In the genomic region with DNA sequence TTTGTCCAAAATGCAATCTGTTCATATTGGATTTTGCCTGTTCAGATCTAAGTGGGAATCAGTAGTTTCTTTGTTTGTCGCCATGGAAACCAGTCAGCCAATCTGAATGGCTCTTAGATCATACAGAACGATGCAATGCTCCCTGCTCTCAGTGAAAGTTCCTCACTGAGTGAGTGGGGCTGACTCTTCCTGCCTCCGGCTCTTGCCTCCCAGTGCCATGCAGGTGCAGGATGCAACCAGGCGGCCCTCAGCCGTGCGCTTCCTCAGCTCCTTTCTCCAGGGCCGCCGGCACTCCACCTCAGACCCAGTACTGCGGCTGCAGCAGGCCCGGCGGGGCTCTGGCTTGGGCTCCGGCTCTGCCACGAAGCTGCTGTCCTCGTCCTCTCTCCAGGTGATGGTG, we compare ENCODE assay signal across 9 cellular contexts. TPM values are rescaled to one million over a fixed set of nuclear protein-coding genes. Genes with fewer than 3 reads are reported as not detected.
DNase-seq lines count a peak whose midpoint lies in the region; ATAC-seq lines count a peak whose summit lies in the region.
"Had no signal": no experiment of that assay in that cellular context is flagged by ENCODE, and none has a peak within 500 bp of the region (broad histone marks: within the 10 kb centered on the region; RNA-seq: fewer than 3 reads in every experiment).

A gene with protein sequence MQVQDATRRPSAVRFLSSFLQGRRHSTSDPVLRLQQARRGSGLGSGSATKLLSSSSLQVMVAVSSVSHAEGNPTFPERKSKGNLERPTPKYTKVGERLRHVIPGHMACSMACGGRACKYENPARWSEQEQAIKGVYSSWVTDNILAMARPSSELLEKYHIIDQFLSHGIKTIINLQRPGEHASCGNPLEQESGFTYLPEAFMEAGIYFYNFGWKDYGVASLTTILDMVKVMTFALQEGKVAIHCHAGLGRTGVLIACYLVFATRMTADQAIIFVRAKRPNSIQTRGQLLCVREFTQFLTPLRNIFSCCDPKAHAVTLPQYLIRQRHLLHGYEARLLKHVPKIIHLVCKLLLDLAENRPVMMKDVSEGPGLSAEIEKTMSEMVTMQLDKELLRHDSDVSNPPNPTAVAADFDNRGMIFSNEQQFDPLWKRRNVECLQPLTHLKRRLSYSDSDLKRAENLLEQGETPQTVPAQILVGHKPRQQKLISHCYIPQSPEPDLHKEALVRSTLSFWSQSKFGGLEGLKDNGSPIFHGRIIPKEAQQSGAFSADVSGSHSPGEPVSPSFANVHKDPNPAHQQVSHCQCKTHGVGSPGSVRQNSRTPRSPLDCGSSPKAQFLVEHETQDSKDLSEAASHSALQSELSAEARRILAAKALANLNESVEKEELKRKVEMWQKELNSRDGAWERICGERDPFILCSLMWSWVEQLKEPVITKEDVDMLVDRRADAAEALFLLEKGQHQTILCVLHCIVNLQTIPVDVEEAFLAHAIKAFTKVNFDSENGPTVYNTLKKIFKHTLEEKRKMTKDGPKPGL (plus strand): TSS at position 151 of the 400 bp plus-strand sequence. CDS start 67 bp downstream, at position 218.

- no peaks in the 10 kb centered on the region for H3K9me3 ChIP-seq in T-helper 17 cell (ENCODE audit: control insufficient read depth, low read length, poor library complexity, severe bottlenecking)

- peaks cover 8% of the 10 kb centered on the region for H3K36me3 Mint-ChIP-seq in T-helper 17 cell (ENCODE audit: low read depth)

- H3K27ac ChIP-seq in angular gyrus (ENCODE audit: low read depth, low read length): peak within 1 kb of the TSS; percentile 57
- peak within 1 kb of the TSS; percentile 90 for H3K27ac ChIP-seq in substantia nigra (ENCODE audit: low read depth, low read length, poor library complexity, severe bottlenecking)
- H3K27ac ChIP-seq: SK-N-MC had no signal

- H3K27ac Mint-ChIP-seq in T-helper 17 cell: no peak within 1 kb of the TSS

- ATAC-seq in HG03565 (IDR thresholded peaks at IDR 0.05; ENCODE audit: unreplicated experiment) (no peak), GM19035 (IDR thresholded peaks at IDR 0.05; ENCODE audit: unreplicated experiment) (no peak), T-helper 17 cell (no peak)

- peak in 2 of 3 experiments; percentile 20 to 61 for DNase-seq in NCI-H1417 (lab: John Stamatoyannopoulos, UW)
- DNase-seq in NCI-H1417 treated with DMSO at 0.1 percent for 48 hours (lab: John Stamatoyannopoulos, UW): no peak
- DNase-seq in hippocampal formation (lab: John Stamatoyannopoulos, UW): peak; percentile 63 to 89
- peak in 44 of 49 donors; percentile 10 to 94 (median 62) for DNase-seq in substantia nigra (lab: John Stamatoyannopoulos, UW)
- DNase-seq in T-helper 17 cell: no peak

- no peak within 1 kb of the TSS for H3K4me3 Mint-ChIP-seq in T-helper 17 cell

- peaks cover 2% of the 10 kb centered on the region for H3K4me1 Mint-ChIP-seq in T-helper 17 cell

- no peaks in the 10 kb centered on the region for H3K27me3 Mint-ChIP-seq in T-helper 17 cell

RNA-seq across cellular contexts. Expression of the gene that starts here (rescaled TPM):
- 1 to 10 TPM; 2.4 to 2.8 TPM for total RNA-seq in T-helper 17 cell

Comparison
In these comparisons a context has a peak if more than half of its experiments do, and no peak if none do; other contexts are left out.
1. DNase-seq: peak in NCI-H1417 (2 of 3), hippocampal formation (2 of 2) and substantia nigra (44 of 49); none in NCI-H1417 treated with DMSO at 0.1 percent for 48 hours (single experiment) and T-helper 17 cell (0 of 3).